Comparison of ENCODE assay signal across 23 cellular contexts in the genomic region with DNA sequence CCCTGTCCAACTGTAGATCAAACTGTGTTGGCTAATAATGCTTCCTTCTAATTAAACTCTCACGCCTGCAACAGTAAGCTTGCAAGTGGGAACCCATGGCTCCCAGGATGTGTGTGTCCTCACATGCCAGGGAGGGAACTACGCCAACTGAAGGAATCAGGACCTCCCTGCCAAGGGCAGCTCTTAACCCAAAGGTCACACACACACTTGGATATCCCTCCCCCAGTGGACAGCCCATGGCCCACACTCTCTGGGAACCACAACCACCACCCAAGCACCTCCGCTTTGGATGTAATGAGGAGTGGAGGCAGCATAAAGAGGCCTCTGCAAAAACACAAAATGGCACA.
A peak's percentile ranks its signal among the peaks of the same experiment; 100 is the strongest.
DNase-seq lines count a peak whose midpoint lies in the region; ATAC-seq and TF ChIP-seq lines count a peak whose summit lies in the region.
"Had no signal": no experiment of that assay in that cellular context is flagged by ENCODE, and none has a peak within 500 bp of the region (broad histone marks: within the 10 kb centered on the region; RNA-seq: fewer than 3 reads in every experiment).

No MANE protein-coding gene starts in this region.

- intact Hi-C loops in activated CD8-positive, alpha-beta T cell treated with anti-CD3 and anti-CD28 coated beads for 36 hours (cut with micrococcal nuclease) = loop anchor here (10.0 kb wide), 1 partner anchor 99 kb away; a partner anchor contains a TSS
- intact Hi-C loops in psoas muscle (cut with DNase I) (loop anchor here in 1 of 2 donors (10.0 kb wide), 1 partner anchor 419 kb away; no protein-coding TSS in a partner anchor), right lobe of liver (cut with DNase I) (loop anchor here in 1 of 2 donors (2.0 kb wide), 1 partner anchor 183 kb away; no protein-coding TSS in a partner anchor)

- H3K4me3 Mint-ChIP-seq in activated CD8-positive, alpha-beta T cell treated with anti-CD3 and anti-CD28 coated beads, Interleukin-2, amount 10 ng/mL, durations not matched to agents 7 days and 5 days = no peak overlapping the region
- no peak overlapping the region for H3K4me3 Mint-ChIP-seq in activated CD8-positive, alpha-beta T cell treated with anti-CD3 and anti-CD28 coated beads for 36 hours
- peak overlapping the region in 1 of 7 donors; percentile 49 for H3K4me3 Mint-ChIP-seq in CD8-positive, alpha-beta memory T cell
- no peak overlapping the region for H3K4me3 Mint-ChIP-seq in endothelial cell (ENCODE audit: unreplicated experiment)
- H3K4me3 Mint-ChIP-seq: activated B cell treated with CpG ODN at 0.5 μM for 24 hours; central memory CD8-positive, alpha-beta T cell; stimulated activated naive CD8-positive, alpha-beta T cell treated with anti-CD3 and anti-CD28 coated beads, Interleukin-15, amount 100 ng/mL, for 72 hours had no signal

- CTCF ChIA-PET in activated CD8-positive, alpha-beta T cell treated with anti-CD3 and anti-CD28 coated beads, Interleukin-2, amount 10 ng/mL, durations not matched to agents 7 days and 5 days (lab: Charles Lee) = interaction anchor here (1.1 to 7.2 kb wide), 2 partner anchors 177 to 185 kb away, joined by 5 to 49 read pairs; no protein-coding TSS in a partner anchor
- CTCF ChIA-PET in activated CD8-positive, alpha-beta T cell treated with anti-CD3 and anti-CD28 coated beads for 36 hours (lab: Charles Lee) = interaction anchor here (2.1 to 3.8 kb wide), 2 partner anchors 12 to 185 kb away, joined by 5 to 14 read pairs; no protein-coding TSS in a partner anchor
- CTCF ChIA-PET in CD8-positive, alpha-beta memory T cell (lab: Charles Lee) = interaction anchor here (1.6 kb wide), 1 partner anchor 185 kb away, joined by 8 read pairs; no protein-coding TSS in a partner anchor

- no peaks in the 10 kb centered on the region for H3K36me3 ChIP-seq in CD8-positive, alpha-beta memory T cell (ENCODE audit: insufficient read depth, low read length)
- no peaks in the 10 kb centered on the region for H3K36me3 ChIP-seq in psoas muscle (ENCODE audit: insufficient read depth in 1 of 2, low read depth in 1 of 2)
- no peaks in the 10 kb centered on the region for H3K36me3 ChIP-seq in right lobe of liver
- H3K36me3 ChIP-seq: BE2C, HAP-1, prostate gland, thyroid gland had no signal

- no peak overlapping the region for H3K27ac ChIP-seq in CD8-positive, alpha-beta memory T cell (ENCODE audit: low read depth, low read length)
- H3K27ac ChIP-seq in psoas muscle (no peak overlapping the region), right lobe of liver (no peak overlapping the region)
- H3K27ac ChIP-seq: prostate gland had no signal

- no peaks in the 10 kb centered on the region for H3K27me3 ChIP-seq in CD8-positive, alpha-beta memory T cell (ENCODE audit: insufficient read depth, low read length, poor library complexity, severe bottlenecking)
- H3K27me3 ChIP-seq in psoas muscle (ENCODE audit: insufficient read depth in 3 of 3, low read length in 2 of 3) (no peaks in the 10 kb centered on the region), right lobe of liver (no peaks in the 10 kb centered on the region)
- H3K27me3 ChIP-seq: BE2C, thyroid gland had no signal

- H3K27me3 Mint-ChIP-seq in activated CD8-positive, alpha-beta T cell treated with anti-CD3 and anti-CD28 coated beads, Interleukin-2, amount 10 ng/mL, durations not matched to agents 7 days and 5 days (ENCODE audit: low read depth) = no peaks in the 10 kb centered on the region
- no peaks in the 10 kb centered on the region for H3K27me3 Mint-ChIP-seq in activated CD8-positive, alpha-beta T cell treated with anti-CD3 and anti-CD28 coated beads for 36 hours
- peaks cover 0 to 2% of the 10 kb centered on the region in 2 donors for H3K27me3 Mint-ChIP-seq in CD8-positive, alpha-beta memory T cell
- no peaks in the 10 kb centered on the region for H3K27me3 Mint-ChIP-seq in endothelial cell (ENCODE audit: unreplicated experiment)
- H3K27me3 Mint-ChIP-seq: activated B cell treated with CpG ODN at 0.5 μM for 24 hours; central memory CD8-positive, alpha-beta T cell; stimulated activated naive CD8-positive, alpha-beta T cell treated with anti-CD3 and anti-CD28 coated beads, Interleukin-15, amount 100 ng/mL, for 72 hours had no signal

- H3K36me3 Mint-ChIP-seq in activated CD8-positive, alpha-beta T cell treated with anti-CD3 and anti-CD28 coated beads, Interleukin-2, amount 10 ng/mL, durations not matched to agents 7 days and 5 days (ENCODE audit: low read depth) = no peaks in the 10 kb centered on the region
- no peaks in the 10 kb centered on the region for H3K36me3 Mint-ChIP-seq in activated CD8-positive, alpha-beta T cell treated with anti-CD3 and anti-CD28 coated beads for 36 hours (ENCODE audit: low read depth)
- no peaks in the 10 kb centered on the region for H3K36me3 Mint-ChIP-seq in CD8-positive, alpha-beta memory T cell
- H3K36me3 Mint-ChIP-seq in endothelial cell (ENCODE audit: low read depth, unreplicated experiment) = no peaks in the 10 kb centered on the region

- H3K4me1 ChIP-seq in CD8-positive, alpha-beta memory T cell (ENCODE audit: insufficient read depth, low read length) = peaks cover 40% of the 10 kb centered on the region
- H3K4me1 ChIP-seq in psoas muscle = no peaks in the 10 kb centered on the region
- peaks cover 0 to 4% (median 0%) of the 10 kb centered on the region in 4 donors for H3K4me1 ChIP-seq in right lobe of liver
- H3K4me1 ChIP-seq: BE2C, HAP-1, prostate gland, thyroid gland had no signal

- 73 to 80% (median 77%) methylated on average over 3 of the region's 3 CpGs for WGBS in psoas muscle, 3 donors
- WGBS in right lobe of liver (ENCODE audit: insufficient coverage, low coverage, low lambda C conversion rate, missing lambda C conversion rate) = 63% methylated on average over 2 of the region's 3 CpGs

- no peak for DNase-seq in activated CD8-positive, alpha-beta T cell treated with anti-CD3 and anti-CD28 coated beads, Interleukin-2, amount 10 ng/mL, durations not matched to agents 7 days and 5 days
- DNase-seq in activated CD8-positive, alpha-beta T cell treated with anti-CD3 and anti-CD28 coated beads for 36 hours = no peak
- DNase-seq in CD8-positive, alpha-beta memory T cell = no peak
- DNase-seq in endothelial cell (ENCODE audit: low spot score) = no peak
- DNase-seq in psoas muscle = no peak
- no peak for DNase-seq in midbrain (lab: John Stamatoyannopoulos, UW)
- no peak for DNase-seq in right lobe of liver
- DNase-seq: activated B cell treated with CpG ODN at 0.5 μM for 24 hours; activated effector memory CD4-positive, alpha-beta T cell treated with anti-CD3 and anti-CD28 coated beads, Interleukin-2, amount 50 U/mL, for 16 hours; activated T-cell treated with anti-CD3 and anti-CD28 coated beads for 4 hours; BE2C; IMR-90; kidney glomerular epithelial cell; mesenchymal stem cell; NCI-H1092; NCI-H1694 treated with DMSO at 0.1 percent for 48 hours; stimulated activated naive CD8-positive, alpha-beta T cell treated with anti-CD3 and anti-CD28 coated beads, Interleukin-15, amount 100 ng/mL, for 72 hours; thyroid gland had no signal

- POLR2A ChIA-PET in activated CD8-positive, alpha-beta T cell treated with anti-CD3 and anti-CD28 coated beads, Interleukin-2, amount 10 ng/mL, durations not matched to agents 7 days and 5 days (lab: Charles Lee) = no interaction called here
- POLR2A ChIA-PET in activated CD8-positive, alpha-beta T cell treated with anti-CD3 and anti-CD28 coated beads for 36 hours (lab: Charles Lee) = interaction anchor here (0.7 to 1.8 kb wide), 2 partner anchors 104 to 147 kb away, joined by 3 to 7 read pairs; a partner anchor contains a TSS
- POLR2A ChIA-PET in CD8-positive, alpha-beta memory T cell (lab: Charles Lee) = no interaction called here

- peak overlapping the region; percentile 63 for H3K27ac Mint-ChIP-seq in activated CD8-positive, alpha-beta T cell treated with anti-CD3 and anti-CD28 coated beads, Interleukin-2, amount 10 ng/mL, durations not matched to agents 7 days and 5 days
- H3K27ac Mint-ChIP-seq in activated CD8-positive, alpha-beta T cell treated with anti-CD3 and anti-CD28 coated beads for 36 hours = no peak overlapping the region
- peak overlapping the region; percentile 49 to 85 (median 70) for H3K27ac Mint-ChIP-seq in CD8-positive, alpha-beta memory T cell
- peak overlapping the region; percentile 80 for H3K27ac Mint-ChIP-seq in endothelial cell (ENCODE audit: unreplicated experiment)
- H3K27ac Mint-ChIP-seq: activated B cell treated with CpG ODN at 0.5 μM for 24 hours; stimulated activated naive CD8-positive, alpha-beta T cell treated with anti-CD3 and anti-CD28 coated beads, Interleukin-15, amount 100 ng/mL, for 72 hours had no signal

- H3K4me3 ChIP-seq in CD8-positive, alpha-beta memory T cell (ENCODE audit: low read length) = no peak overlapping the region
- H3K4me3 ChIP-seq in psoas muscle (no peak overlapping the region), right lobe of liver (no peak overlapping the region)
- H3K4me3 ChIP-seq: HAP-1, prostate gland, skin epidermis, thyroid gland had no signal

- ATAC-seq in activated CD8-positive, alpha-beta T cell treated with anti-CD3 and anti-CD28 coated beads, Interleukin-2, amount 10 ng/mL, durations not matched to agents 7 days and 5 days = no peak
- no peak for ATAC-seq in activated CD8-positive, alpha-beta T cell treated with anti-CD3 and anti-CD28 coated beads for 36 hours
- ATAC-seq in psoas muscle (peak in 3 of 4 donors; percentile 5 to 19 (median 13)), GM21786 (IDR thresholded peaks at IDR 0.05; ENCODE audit: unreplicated experiment) (no peak), right lobe of liver (no peak)

- TF ChIP-seq CTCF in activated CD8-positive, alpha-beta T cell treated with anti-CD3 and anti-CD28 coated beads for 36 hours (IDR thresholded peaks at IDR 0.05) = no peak
- TF ChIP-seq CTCF in endothelial cell (IDR thresholded peaks at IDR 0.05; ENCODE audit: unreplicated experiment) (no peak), psoas muscle (IDR thresholded peaks at IDR 0.05) (no peak), right lobe of liver (IDR thresholded peaks at IDR 0.05) (no peak)

- no peaks in the 10 kb centered on the region for H3K9me3 Mint-ChIP-seq in activated CD8-positive, alpha-beta T cell treated with anti-CD3 and anti-CD28 coated beads, Interleukin-2, amount 10 ng/mL, durations not matched to agents 7 days and 5 days (ENCODE audit: insufficient read depth)
- H3K9me3 Mint-ChIP-seq in activated CD8-positive, alpha-beta T cell treated with anti-CD3 and anti-CD28 coated beads for 36 hours = no peaks in the 10 kb centered on the region
- H3K9me3 Mint-ChIP-seq in CD8-positive, alpha-beta memory T cell = no peaks in the 10 kb centered on the region
- no peaks in the 10 kb centered on the region for H3K9me3 Mint-ChIP-seq in endothelial cell (ENCODE audit: unreplicated experiment)
- H3K9me3 Mint-ChIP-seq: activated B cell treated with CpG ODN at 0.5 μM for 24 hours; central memory CD8-positive, alpha-beta T cell; stimulated activated naive CD8-positive, alpha-beta T cell treated with anti-CD3 and anti-CD28 coated beads, Interleukin-15, amount 100 ng/mL, for 72 hours had no signal

- H3K4me1 Mint-ChIP-seq in activated CD8-positive, alpha-beta T cell treated with anti-CD3 and anti-CD28 coated beads, Interleukin-2, amount 10 ng/mL, durations not matched to agents 7 days and 5 days (ENCODE audit: low read depth) = peaks cover 68% of the 10 kb centered on the region
- H3K4me1 Mint-ChIP-seq in activated CD8-positive, alpha-beta T cell treated with anti-CD3 and anti-CD28 coated beads for 36 hours (ENCODE audit: low read depth) = peaks cover 47% of the 10 kb centered on the region
- H3K4me1 Mint-ChIP-seq in CD8-positive, alpha-beta memory T cell = peaks cover 60 to 82% (median 78%) of the 10 kb centered on the region in 3 donors
- H3K4me1 Mint-ChIP-seq in endothelial cell (ENCODE audit: unreplicated experiment) = peaks cover 41% of the 10 kb centered on the region

- no peaks in the 10 kb centered on the region for H3K9me3 ChIP-seq in CD8-positive, alpha-beta memory T cell (ENCODE audit: low read length)
- H3K9me3 ChIP-seq in psoas muscle (no peaks in the 10 kb centered on the region), right lobe of liver (no peaks in the 10 kb centered on the region)
- H3K9me3 ChIP-seq: BE2C, HAP-1, prostate gland, thyroid gland had no signal

- no peak for TF ChIP-seq POLR2A in right lobe of liver (IDR thresholded peaks at IDR 0.05)

Comparison
In these comparisons a context has a peak if more than half of its experiments do, and no peak if none do; other contexts are left out.
1. ATAC-seq: peak in psoas muscle (3 of 4); none in activated CD8-positive, alpha-beta T cell treated with anti-CD3 and anti-CD28 coated beads, Interleukin-2, amount 10 ng/mL, durations not matched to agents 7 days and 5 days (single experiment), activated CD8-positive, alpha-beta T cell treated with anti-CD3 and anti-CD28 coated beads for 36 hours (single experiment), GM21786 (single experiment) and right lobe of liver (0 of 4).